Comparison of ENCODE assay signal across 9 cellular contexts in genomic region chr20:19947611-19948264, GRCh38.
DNase-seq lines count a peak whose midpoint lies in the region; ATAC-seq, FAIRE-seq and TF ChIP-seq lines count a peak whose summit lies in the region.
"Had no signal": no experiment of that assay in that cellular context is flagged by ENCODE, and none has a peak within 500 bp of the region (broad histone marks: within the 10 kb centered on the region; RNA-seq: fewer than 3 reads in every experiment).

No MANE protein-coding gene starts in this region.

- no peak overlapping the region for H2AFZ ChIP-seq in hepatocyte

- H3K27ac Mint-ChIP-seq in naive thymus-derived CD4-positive, alpha-beta T cell: no peak overlapping the region
- H3K27ac Mint-ChIP-seq: activated B cell treated with CpG ODN at 0.5 μM for 24 hours had no signal

- no peak overlapping the region for H3K4me2 ChIP-seq in hepatocyte

- peaks cover 0 to 4% (median 0%) of the 10 kb centered on the region in 7 donors for H3K4me1 Mint-ChIP-seq in naive thymus-derived CD4-positive, alpha-beta T cell

- POLR2A ChIA-PET in naive thymus-derived CD4-positive, alpha-beta T cell (lab: Charles Lee): no interaction called here

- CTCF ChIA-PET in naive thymus-derived CD4-positive, alpha-beta T cell (lab: Charles Lee): no interaction called here

- no peaks in the 10 kb centered on the region for H3K27me3 ChIP-seq in hepatocyte
- H3K27me3 ChIP-seq in naive thymus-derived CD4-positive, alpha-beta T cell (ENCODE audit: control insufficient read depth in 2 of 2, insufficient read depth in 2 of 2, low read length in 2 of 2): no peaks in the 10 kb centered on the region

- TF ChIP-seq CTCF in hepatocyte (IDR thresholded peaks at IDR 0.05; ENCODE audit: poor library complexity): no peak

- H3K36me3 Mint-ChIP-seq in naive thymus-derived CD4-positive, alpha-beta T cell: no peaks in the 10 kb centered on the region

- peak overlapping the region; percentile 75 for H3K27ac ChIP-seq in hepatocyte
- H3K27ac ChIP-seq in naive thymus-derived CD4-positive, alpha-beta T cell (ENCODE audit: low read depth, low read length): no peak overlapping the region

- peaks cover 0 to 19% (median 9%) of the 10 kb centered on the region in 5 donors for H3K27me3 Mint-ChIP-seq in naive thymus-derived CD4-positive, alpha-beta T cell

- no peaks in the 10 kb centered on the region for H3K9me3 ChIP-seq in hepatocyte (ENCODE audit: low read depth)
- no peaks in the 10 kb centered on the region for H3K9me3 ChIP-seq in naive thymus-derived CD4-positive, alpha-beta T cell (ENCODE audit: control insufficient read depth in 2 of 3, low read length in 3 of 3)

- H3K4me3 ChIP-seq in hepatocyte: no peak overlapping the region
- no peak overlapping the region for H3K4me3 ChIP-seq in naive thymus-derived CD4-positive, alpha-beta T cell (ENCODE audit: low read length)

- H3K36me3 ChIP-seq in hepatocyte (replicated peaks; ENCODE audit: insufficient read depth, low read depth): no peaks in the 10 kb centered on the region
- H3K36me3 ChIP-seq in naive thymus-derived CD4-positive, alpha-beta T cell (ENCODE audit: control insufficient read depth in 2 of 3, insufficient read depth in 3 of 3, low read length in 3 of 3): no peaks in the 10 kb centered on the region

- TF ChIP-seq POLR2A in GM12892 (IDR thresholded peaks at IDR 0.05; ENCODE audit: low read depth, low read length): no peak

- DNase-seq in GM12892 (ENCODE audit: insufficient read length) (peak; percentile 30), MV-4-11 (lab: John Stamatoyannopoulos, UW) (peak; percentile 94), hepatocyte (ENCODE audit: low spot score) (peak; percentile 44), NCI-H2081 treated with DMSO at 0.1 percent for 48 hours (lab: John Stamatoyannopoulos, UW) (no peak)
- DNase-seq in naive thymus-derived CD4-positive, alpha-beta T cell: no peak
- DNase-seq: activated B cell treated with CpG ODN at 0.5 μM for 24 hours had no signal

- H3K4me3 Mint-ChIP-seq in naive thymus-derived CD4-positive, alpha-beta T cell: no peak overlapping the region
- H3K4me3 Mint-ChIP-seq: activated B cell treated with CpG ODN at 0.5 μM for 24 hours had no signal

- 67% methylated on average over 10 of the region's 10 CpGs for WGBS in hepatocyte (ENCODE audit: low lambda C conversion rate, missing lambda C conversion rate)

- FAIRE-seq in GM12892 (lab: Jason Lieb, UNC): peak; percentile 61

- intact Hi-C loops in naive thymus-derived CD4-positive, alpha-beta T cell (cut with micrococcal nuclease): no loop called here

- no peaks in the 10 kb centered on the region for H3K79me2 ChIP-seq in hepatocyte

- H3K9me2 ChIP-seq in hepatocyte (replicated peaks; ENCODE audit: insufficient read depth): no peaks in the 10 kb centered on the region

- H3K4me1 ChIP-seq in hepatocyte (ENCODE audit: insufficient read depth): peaks cover 6% of the 10 kb centered on the region
- no peaks in the 10 kb centered on the region for H3K4me1 ChIP-seq in naive thymus-derived CD4-positive, alpha-beta T cell (ENCODE audit: control insufficient read depth in 2 of 2, insufficient read depth in 2 of 2, low read length in 2 of 2)

- ATAC-seq in GM21723 (IDR thresholded peaks at IDR 0.05; ENCODE audit: unreplicated experiment) (peak; percentile 58), HG02970 (IDR thresholded peaks at IDR 0.05; ENCODE audit: low FRiP score, unreplicated experiment) (no peak), GM21367 (IDR thresholded peaks at IDR 0.05; ENCODE audit: unreplicated experiment) (no peak)
- no peak for ATAC-seq in naive thymus-derived CD4-positive, alpha-beta T cell

- H3K9me3 Mint-ChIP-seq in naive thymus-derived CD4-positive, alpha-beta T cell: no peaks in the 10 kb centered on the region
- H3K9me3 Mint-ChIP-seq: activated B cell treated with CpG ODN at 0.5 μM for 24 hours had no signal

- no peaks in the 10 kb centered on the region for H4K20me1 ChIP-seq in hepatocyte (ENCODE audit: insufficient read depth, poor library complexity, severe bottlenecking)

Comparison
In these comparisons a context has a peak if more than half of its experiments do, and no peak if none do; other contexts are left out.
1. DNase-seq: peak in GM12892 (single experiment), MV-4-11 (single experiment) and hepatocyte (single experiment); none in naive thymus-derived CD4-positive, alpha-beta T cell (0 of 9) and NCI-H2081 treated with DMSO at 0.1 percent for 48 hours (single experiment).